ENCODE assay signal across 25 cellular contexts in the genomic region with DNA sequence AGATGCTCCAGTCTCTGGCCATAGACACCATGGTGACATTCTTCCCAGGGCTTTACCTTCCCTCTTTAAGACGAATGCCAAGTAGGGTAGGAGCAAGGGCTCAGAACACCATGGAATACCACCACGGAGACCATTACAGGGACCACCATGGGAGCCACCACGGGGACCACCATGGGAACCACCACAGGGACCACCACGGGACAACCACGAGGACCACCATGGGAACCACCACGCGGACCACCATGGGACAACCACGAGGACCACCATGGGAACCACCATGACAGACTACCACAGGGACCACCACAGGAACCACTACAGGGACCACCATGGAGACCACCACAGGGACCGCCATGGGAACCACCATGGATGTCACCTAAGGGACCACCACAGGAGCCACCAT.
"Had no signal": no experiment of that assay in that cellular context is flagged by ENCODE, and none has a peak within 500 bp of the region (broad histone marks: within the 10 kb centered on the region; RNA-seq: fewer than 3 reads in every experiment).

No MANE protein-coding gene starts in this region.

- H3K27me3 Mint-ChIP-seq: progenitor cell of endocrine pancreas; stimulated activated naive CD8-positive, alpha-beta T cell treated with anti-CD3 and anti-CD28 coated beads, Interleukin-15, Interleukin-2, amounts not matched to agents 100 ng/mL and 50 ng/mL, for 24 hours; type B pancreatic cell had no signal

- H3K4me3 Mint-ChIP-seq: immature natural killer cell; natural killer cell; nephron progenitor cell; neural progenitor cell; stimulated activated naive CD8-positive, alpha-beta T cell treated with anti-CD3 and anti-CD28 coated beads, Interleukin-15, Interleukin-2, amounts not matched to agents 100 ng/mL and 50 ng/mL, for 24 hours; type B pancreatic cell had no signal

- H3K27me3 ChIP-seq: left lung, neural progenitor cell, neutrophil, ovary, right atrium auricular region, tibial nerve had no signal

- H3K36me3 ChIP-seq: neural progenitor cell, ovary had no signal

- ATAC-seq: left colon, left lung, natural killer cell had no signal

- DNase-seq: hippocampal formation; immature natural killer cell; left colon; left lung; lower lobe of right lung; mammary epithelial cell; mesenchymal stem cell; natural killer cell; nephron progenitor cell; occipital lobe; ovary; stimulated activated CD4-positive, alpha-beta T cell treated with anti-CD3 and anti-CD28 coated beads, Interleukin-12 subunit alpha, Interleukin-12 subunit beta, amount 100 ng/mL, for 4 hours; stimulated activated CD4-positive, alpha-beta T cell treated with anti-CD3 and anti-CD28 coated beads, Interleukin-15, amount 100 ng/mL, for 24 hours; stimulated activated CD4-positive, alpha-beta T cell treated with anti-CD3 and anti-CD28 coated beads, Interleukin-2, amount 100 ng/mL, for 24 hours; stimulated activated CD4-positive, alpha-beta T cell treated with anti-CD3 and anti-CD28 coated beads, Interleukin-4, amount 100 ng/mL, for 1 hour; stimulated activated naive CD4-positive, alpha-beta T cell; substantia nigra had no signal

- H3K4me3 ChIP-seq: left lung, lower lobe of right lung, neural progenitor cell, ovary, right atrium auricular region, skin epidermis, tibial nerve had no signal

- H3K9me3 ChIP-seq: left lung, lower lobe of right lung, neutrophil, ovary, tibial nerve had no signal

- H3K4me1 ChIP-seq: left lung, lower lobe of right lung, neural progenitor cell, right atrium auricular region, tibial nerve had no signal

- H3K9me3 Mint-ChIP-seq: natural killer cell; stimulated activated naive CD8-positive, alpha-beta T cell treated with anti-CD3 and anti-CD28 coated beads, Interleukin-15, Interleukin-2, amounts not matched to agents 100 ng/mL and 50 ng/mL, for 24 hours had no signal

- H3K27ac ChIP-seq: left lung, lower lobe of right lung, neural progenitor cell, neutrophil, ovary, right atrium auricular region, skin epidermis, tibial nerve had no signal

- H3K4me1 Mint-ChIP-seq: immature natural killer cell, natural killer cell, nephron progenitor cell, neural progenitor cell had no signal

- H3K27ac Mint-ChIP-seq: immature natural killer cell; natural killer cell; nephron progenitor cell; neural progenitor cell; stimulated activated naive CD8-positive, alpha-beta T cell treated with anti-CD3 and anti-CD28 coated beads, Interleukin-15, Interleukin-2, amounts not matched to agents 100 ng/mL and 50 ng/mL, for 24 hours; type B pancreatic cell had no signal

- H3K36me3 Mint-ChIP-seq: natural killer cell had no signal
